8 cellular contexts compared by ENCODE assay signal in genomic region chr15:60390931-60391501, GRCh38. TPM values are rescaled to one million over a fixed set of nuclear protein-coding genes. Genes with fewer than 3 reads are reported as not detected.
A peak's percentile ranks its signal among the peaks of the same experiment; 100 is the strongest.
DNase-seq lines count a peak whose midpoint lies in the region; ATAC-seq, FAIRE-seq and TF ChIP-seq lines count a peak whose summit lies in the region.

No MANE protein-coding gene starts in this region.

- peaks cover 0 to 9% (median 0%) of the 10 kb centered on the region in 11 experiments; a peak in 2 of 22 replicates for H3K9me3 ChIP-seq in BLaER1 treated with 17β-estradiol and CSF1 and Interleukin-3, amounts not matched to agents 10 nM and 100 nM (replicated peaks in 1 of 11)
- no peaks in the 10 kb centered on the region for H3K9me3 ChIP-seq in MM.1S (replicated peaks; ENCODE audit: insufficient read depth, low read length)

- H2AFZ ChIP-seq in MM.1S (ENCODE audit: low read length): no peak overlapping the region

- no peak for FAIRE-seq in bronchial epithelial cell (lab: Jason Lieb, UNC)

- H3K4me1 Mint-ChIP-seq in memory B cell: peaks cover 34% of the 10 kb centered on the region
- peaks cover 6 to 75% (median 13%) of the 10 kb centered on the region in 4 donors for H3K4me1 Mint-ChIP-seq in naive thymus-derived CD8-positive, alpha-beta T cell

- POLR2A ChIA-PET in naive thymus-derived CD8-positive, alpha-beta T cell (lab: Charles Lee): no interaction called here

- H4K20me1 ChIP-seq in BLaER1 treated with 17β-estradiol and CSF1 and Interleukin-3, amounts not matched to agents 10 nM and 100 nM: peaks cover 0 to 100% (median 99%) of the 10 kb centered on the region in 11 experiments; a peak in 20 of 22 replicates
- no peaks in the 10 kb centered on the region for H4K20me1 ChIP-seq in MM.1S (ENCODE audit: insufficient read depth, low read length)

- H3K36me3 Mint-ChIP-seq in memory B cell: peaks cover 11% of the 10 kb centered on the region
- H3K36me3 Mint-ChIP-seq in naive thymus-derived CD8-positive, alpha-beta T cell: peaks cover 0 to 5% (median 0%) of the 10 kb centered on the region in 3 donors

- DNase-seq in M059J (ENCODE audit: low read depth): peak; percentile 96
- DNase-seq in bronchial epithelial cell (ENCODE audit: low read depth): peak; percentile 88
- DNase-seq in memory B cell (ENCODE audit: low spot score in 2 of 2): no peak
- no peak for DNase-seq in MM.1S
- no peak for DNase-seq in naive thymus-derived CD8-positive, alpha-beta T cell

- H3K9ac ChIP-seq in BLaER1 treated with 17β-estradiol and CSF1 and Interleukin-3, amounts not matched to agents 10 nM and 100 nM: peak overlapping the region in 2 of 11 experiments; percentile 92 to 97; a peak in 2 of 22 replicates
- H3K9ac ChIP-seq in MM.1S (ENCODE audit: low read length): no peak overlapping the region

- no peak for ATAC-seq in memory B cell (ENCODE audit: low read depth)
- no peak for ATAC-seq in HG03354 (IDR thresholded peaks at IDR 0.05; ENCODE audit: poor library complexity, severe bottlenecking, unreplicated experiment)
- ATAC-seq in naive thymus-derived CD8-positive, alpha-beta T cell: no peak
- no peak for ATAC-seq in GM19467 (IDR thresholded peaks at IDR 0.05; ENCODE audit: unreplicated experiment)

- peak overlapping the region in 1 of 10 experiments; percentile 1; a peak in 1 of 20 replicates for H3K4me3 ChIP-seq in BLaER1 treated with 17β-estradiol and CSF1 and Interleukin-3, amounts not matched to agents 10 nM and 100 nM
- peak overlapping the region; percentile 1 for H3K4me3 ChIP-seq in bronchial epithelial cell (ENCODE audit: low read depth, low read length)
- no peak overlapping the region for H3K4me3 ChIP-seq in MM.1S (ENCODE audit: low read length)

- TF ChIP-seq CTCF in bronchial epithelial cell (IDR thresholded peaks at IDR 0.05; ENCODE audit: insufficient read depth, low read length, severe bottlenecking): no peak
- no peak for TF ChIP-seq CTCF in MM.1S (IDR thresholded peaks at IDR 0.05; ENCODE audit: low read length)

- H3K27ac ChIP-seq in BLaER1 treated with 17β-estradiol and CSF1 and Interleukin-3, amounts not matched to agents 10 nM and 100 nM: peak overlapping the region in 3 of 11 experiments; percentile 22 to 96 (median 46); a peak in 1 of 22 replicates
- no peak overlapping the region for H3K27ac ChIP-seq in MM.1S (ENCODE audit: low read length)

- peaks cover 12% of the 10 kb centered on the region for H3F3A ChIP-seq in MM.1S (ENCODE audit: insufficient read depth, low read length)

- peaks cover 14 to 100% (median 65%) of the 10 kb centered on the region in 10 experiments for H3K4me1 ChIP-seq in BLaER1 treated with 17β-estradiol and CSF1 and Interleukin-3, amounts not matched to agents 10 nM and 100 nM
- H3K4me1 ChIP-seq in MM.1S (ENCODE audit: low read length): peaks cover 9% of the 10 kb centered on the region

- H3K27me3 Mint-ChIP-seq in memory B cell: no peaks in the 10 kb centered on the region
- H3K27me3 Mint-ChIP-seq in naive thymus-derived CD8-positive, alpha-beta T cell: peaks cover 0 to 16% (median 0%) of the 10 kb centered on the region in 5 donors

- H3K79me2 ChIP-seq in MM.1S (ENCODE audit: low read length): peaks cover 97% of the 10 kb centered on the region

- peaks cover 14 to 100% (median 83%) of the 10 kb centered on the region in 11 experiments; a peak in 21 of 22 replicates for H3K36me3 ChIP-seq in BLaER1 treated with 17β-estradiol and CSF1 and Interleukin-3, amounts not matched to agents 10 nM and 100 nM
- H3K36me3 ChIP-seq in bronchial epithelial cell (ENCODE audit: control insufficient read depth, insufficient read depth, low read length) (peaks cover 17% of the 10 kb centered on the region), MM.1S (replicated peaks; ENCODE audit: insufficient read depth, low read length) (no peaks in the 10 kb centered on the region)

- H3K4me2 ChIP-seq in BLaER1 treated with 17β-estradiol and CSF1 and Interleukin-3, amounts not matched to agents 10 nM and 100 nM: peak overlapping the region in 7 of 11 experiments; percentile 3 to 99 (median 94); a peak in 11 of 22 replicates
- no peak overlapping the region for H3K4me2 ChIP-seq in MM.1S (ENCODE audit: low read depth, low read length)

- no peaks in the 10 kb centered on the region for H3K9me2 ChIP-seq in MM.1S (replicated peaks; ENCODE audit: insufficient read depth, low read length)

- no peaks in the 10 kb centered on the region for H3K27me3 ChIP-seq in BLaER1 treated with 17β-estradiol and CSF1 and Interleukin-3, amounts not matched to agents 10 nM and 100 nM
- H3K27me3 ChIP-seq in bronchial epithelial cell (ENCODE audit: control insufficient read depth, insufficient read depth, low read length): no peaks in the 10 kb centered on the region
- no peaks in the 10 kb centered on the region for H3K27me3 ChIP-seq in MM.1S (replicated peaks; ENCODE audit: insufficient read depth, low read length)

- H3K27ac Mint-ChIP-seq in memory B cell: peak overlapping the region; percentile 51
- H3K27ac Mint-ChIP-seq in naive thymus-derived CD8-positive, alpha-beta T cell: peak overlapping the region in 2 of 10 donors; percentile 7 to 45

- no peak overlapping the region for H3K4me3 Mint-ChIP-seq in memory B cell
- H3K4me3 Mint-ChIP-seq in naive thymus-derived CD8-positive, alpha-beta T cell: no peak overlapping the region

- no peaks in the 10 kb centered on the region for H3K9me3 Mint-ChIP-seq in memory B cell
- no peaks in the 10 kb centered on the region for H3K9me3 Mint-ChIP-seq in naive thymus-derived CD8-positive, alpha-beta T cell

RNA-seq across cellular contexts. Expression of gene ANXA2, which starts 6.8 kb away (rescaled TPM):
- total RNA-seq in M059J (2014; rRNA removed; shearing (Covaris generic)): 2,649 and 2,950 TPM in 2 replicates
- 4,627 and 5,325 TPM in 2 replicates for total RNA-seq in bronchial epithelial cell
- total RNA-seq in naive thymus-derived CD8-positive, alpha-beta T cell: 10 to 100 TPM; 19.7 to 19.8 TPM
- polyA plus RNA-seq in naive thymus-derived CD8-positive, alpha-beta T cell: 100 to 1,000 TPM in 1 of 3 donors, 10 to 100 TPM in 2; 12.2 to 159 (median 22.9) TPM

Comparison
In these comparisons a context has a peak if more than half of its experiments do, and no peak if none do; other contexts are left out.
1. DNase-seq: peak in M059J (single experiment) and bronchial epithelial cell (single experiment); none in memory B cell (0 of 2), MM.1S (single experiment) and naive thymus-derived CD8-positive, alpha-beta T cell (0 of 10).
2. RNA of gene ANXA2, which starts 6.8 kb away (total RNA-seq): 4,627 to 5,325 TPM in bronchial epithelial cell and 2,649 to 2,950 TPM in M059J; 19.7 to 19.8 TPM in naive thymus-derived CD8-positive, alpha-beta T cell; every median in the first group is over 100 times any median in the second.